Comparison of ENCODE assay signal across 8 cellular contexts in the genomic region with DNA sequence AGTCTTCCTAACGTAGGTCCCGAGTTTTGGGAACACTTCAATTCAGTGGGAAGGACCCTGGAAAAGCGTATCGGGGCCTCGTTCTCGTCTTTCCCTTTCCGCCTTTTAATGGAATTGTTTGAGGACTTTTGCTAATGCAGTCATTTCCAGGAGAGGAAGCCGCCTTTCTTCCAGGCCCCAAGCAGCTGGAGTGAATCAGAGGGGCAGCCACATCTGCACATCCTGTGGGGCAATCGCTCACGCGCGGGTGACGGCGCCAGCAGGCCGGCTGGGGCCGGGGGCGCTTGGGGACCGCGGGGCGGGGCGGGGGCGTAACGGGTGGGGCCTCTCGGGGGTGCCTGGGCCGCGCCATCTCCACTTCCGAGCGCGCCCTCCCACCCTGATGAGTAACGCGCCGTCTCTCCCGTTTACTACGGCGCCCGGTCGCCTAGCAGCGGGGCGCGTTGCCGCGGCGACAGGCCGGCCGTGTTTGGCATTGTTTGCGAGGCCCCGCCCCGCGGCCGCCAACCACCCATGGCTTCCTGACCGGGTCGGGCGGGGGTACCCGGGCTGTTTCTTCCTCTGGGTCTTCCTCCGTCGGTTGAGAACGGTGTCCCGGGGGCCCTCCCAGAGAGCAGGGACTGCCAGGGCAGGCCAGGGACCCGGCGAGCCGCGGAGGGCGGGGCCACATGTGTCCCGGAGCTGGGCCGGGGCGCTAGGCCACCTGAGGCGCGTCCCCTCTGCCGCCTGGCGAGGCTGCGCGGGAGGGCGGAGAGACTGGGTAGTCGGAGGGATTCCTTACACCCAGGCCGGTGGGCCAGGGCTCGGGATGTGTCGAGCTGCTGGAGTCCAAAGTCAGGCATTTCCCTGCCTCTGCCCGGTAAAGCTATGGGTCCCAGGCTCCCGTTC.
DNase-seq lines count a peak whose midpoint lies in the region; ATAC-seq lines count a peak whose summit lies in the region.

No MANE protein-coding gene starts in this region.

- peak overlapping the region; percentile 82 for H3K9ac ChIP-seq in BLaER1

- H4K20me1 ChIP-seq in BLaER1 = no peaks in the 10 kb centered on the region

- ATAC-seq in HG03432 (IDR thresholded peaks at IDR 0.05; ENCODE audit: unreplicated experiment) (peak; percentile 94), memory B cell (ENCODE audit: low read depth) (peak; percentile 81)

- H3K4me3 Mint-ChIP-seq in memory B cell = peak overlapping the region; percentile 88

- no peaks in the 10 kb centered on the region for H3K27me3 ChIP-seq in BLaER1

- H3K27ac Mint-ChIP-seq in memory B cell = peak overlapping the region; percentile 95

- H3K36me3 Mint-ChIP-seq in memory B cell = no peaks in the 10 kb centered on the region

- peaks cover 76% of the 10 kb centered on the region for H3K4me1 ChIP-seq in BLaER1

- DNase-seq in GM19238 (ENCODE audit: insufficient read length, low spot score) (peak; percentile 63), NCI-H526 treated with DMSO at 0.1 percent for 48 hours (lab: John Stamatoyannopoulos, UW) (peak; percentile 66), memory B cell (ENCODE audit: low spot score in 2 of 2) (peak; percentile 94)
- DNase-seq in activated CD8-positive, alpha-beta memory T cell treated with anti-CD3 and anti-CD28 coated beads for 1 hour (ENCODE audit: extremely low read depth in 1 of 2, low read depth in 1 of 2) = peak; percentile 78 to 90
- DNase-seq in effector CD8-positive, alpha-beta T cell (lab: John Stamatoyannopoulos, UW) = peak; percentile 88
- DNase-seq in stimulated activated CD8-positive, alpha-beta memory T cell treated with anti-CD3 and anti-CD28 coated beads, Interleukin-12 subunit alpha, Interleukin-12 subunit beta, amount 100 ng/mL, for 1 hour (ENCODE audit: low read depth) = peak; percentile 87

- no peaks in the 10 kb centered on the region for H3K27me3 Mint-ChIP-seq in memory B cell

- no peaks in the 10 kb centered on the region for H3K36me3 ChIP-seq in BLaER1

- peak overlapping the region; percentile 97 for H3K4me2 ChIP-seq in BLaER1

- peak overlapping the region; percentile 61 for H3K4me3 ChIP-seq in BLaER1

- peak overlapping the region; percentile 95 for H3K27ac ChIP-seq in BLaER1

- H3K9me3 ChIP-seq in BLaER1 = no peaks in the 10 kb centered on the region; the same call in 1 of the 2 replicates

- no peaks in the 10 kb centered on the region for H3K9me3 Mint-ChIP-seq in memory B cell

- peaks cover 49% of the 10 kb centered on the region for H3K4me1 Mint-ChIP-seq in memory B cell

Comparison
In these comparisons a context has a peak if more than half of its experiments do, and no peak if none do; other contexts are left out.
1. Peak in every context shown above with its lines: DNase-seq, ATAC-seq, H3K4me3 ChIP-seq and H3K27ac ChIP-seq.